ENCODE assay signal across 20 cellular contexts in genomic region chr1:27021347-27022031, GRCh38. TPM values are rescaled to one million over a fixed set of nuclear protein-coding genes. Genes with fewer than 3 reads are reported as not detected.
DNase-seq lines count a peak whose midpoint lies in the region; ATAC-seq and TF ChIP-seq lines count a peak whose summit lies in the region.
"Had no signal": no experiment of that assay in that cellular context is flagged by ENCODE, and none has a peak within 500 bp of the region (broad histone marks: within the 10 kb centered on the region; RNA-seq: fewer than 3 reads in every experiment).

No MANE protein-coding gene starts in this region.

- TF ChIP-seq CTCF in SK-N-SH (IDR thresholded peaks at IDR 0.05) (no peak), WTC11 (IDR thresholded peaks at IDR 0.05) (no peak), hepatocyte (IDR thresholded peaks at IDR 0.05; ENCODE audit: poor library complexity) (no peak), smooth muscle cell (IDR thresholded peaks at IDR 0.05; ENCODE audit: borderline replicate concordance, insufficient read depth, poor library complexity, severe bottlenecking) (no peak), PC-9 (conservative IDR thresholded peaks at IDR 0.05) (no peak)

- H3K27me3 ChIP-seq in SK-N-SH (ENCODE audit: insufficient read depth) (no peaks in the 10 kb centered on the region), hepatocyte (no peaks in the 10 kb centered on the region), smooth muscle cell (ENCODE audit: low read depth) (no peaks in the 10 kb centered on the region), PC-9 (ENCODE audit: insufficient read depth, low read depth) (no peaks in the 10 kb centered on the region)
- H3K27me3 ChIP-seq: adrenal gland had no signal

- 73% methylated on average over 9 of the region's 9 CpGs for WGBS in SK-N-SH (ENCODE audit: low lambda C conversion rate)
- WGBS in hepatocyte (ENCODE audit: low lambda C conversion rate, missing lambda C conversion rate) = 28% methylated on average over 9 of the region's 9 CpGs
- WGBS in smooth muscle cell (ENCODE audit: low lambda C conversion rate) = 26% methylated on average over 9 of the region's 9 CpGs

- H3K27ac Mint-ChIP-seq in WTC11 = peak overlapping the region; percentile 18; the same call in 1 of the 2 replicates
- H3K27ac Mint-ChIP-seq: activated CD8-positive, alpha-beta memory T cell treated with anti-CD3 and anti-CD28 coated beads, Interleukin-2, amount 10 ng/mL, durations not matched to agents 7 days and 5 days; activated T-helper 2 cell treated with anti-CD3 and anti-CD28 coated beads, Interferon-gamma antibody, Interleukin-2, Interleukin-4, amounts not matched to agents 10 μg/mL and 5 μg/mL and 100 μg/mL, durations not matched to agents 14 hours and 24 hours and 36 hours; stimulated activated effector memory CD8-positive, alpha-beta T cell treated with anti-CD3 and anti-CD28 coated beads, Interleukin-12 subunit alpha, Interleukin-12 subunit beta, amount 100 ng/mL, for 72 hours had no signal

- H3K27ac ChIP-seq in SK-N-SH (ENCODE audit: low read depth in 2 of 2, low read length in 1 of 2) = no peak overlapping the region
- peak overlapping the region; percentile 60 for H3K27ac ChIP-seq in hepatocyte
- H3K27ac ChIP-seq in smooth muscle cell (ENCODE audit: low read depth) = peak overlapping the region; percentile 45
- no peak overlapping the region for H3K27ac ChIP-seq in PC-9
- H3K27ac ChIP-seq: adrenal gland had no signal

- H3K9me3 ChIP-seq in SK-N-SH (no peaks in the 10 kb centered on the region), hepatocyte (ENCODE audit: low read depth) (no peaks in the 10 kb centered on the region), smooth muscle cell (replicated peaks; ENCODE audit: low read depth) (no peaks in the 10 kb centered on the region), PC-9 (ENCODE audit: insufficient read depth, low read depth) (no peaks in the 10 kb centered on the region)
- H3K9me3 ChIP-seq: adrenal gland, thoracic aorta had no signal

- H3K4me1 Mint-ChIP-seq in WTC11 = peaks cover 23% of the 10 kb centered on the region
- H3K4me1 Mint-ChIP-seq: stimulated activated effector memory CD8-positive, alpha-beta T cell treated with anti-CD3 and anti-CD28 coated beads, Interleukin-12 subunit alpha, Interleukin-12 subunit beta, amount 100 ng/mL, for 72 hours had no signal

- H3K36me3 ChIP-seq in SK-N-SH (replicated peaks in 1 of 2; ENCODE audit: control insufficient read depth in 1 of 2, insufficient read depth in 2 of 2, low read length in 1 of 2) (no peaks in the 10 kb centered on the region), hepatocyte (replicated peaks; ENCODE audit: insufficient read depth, low read depth) (no peaks in the 10 kb centered on the region), smooth muscle cell (ENCODE audit: low read depth) (no peaks in the 10 kb centered on the region), PC-9 (ENCODE audit: low read depth) (no peaks in the 10 kb centered on the region)
- H3K36me3 ChIP-seq: adrenal gland, thoracic aorta had no signal

- intact Hi-C loops in PC-9 (cut with micrococcal nuclease; ENCODE audit: unreplicated experiment) = no loop called here

- POLR2A ChIA-PET in SK-N-SH (lab: Yijun Ruan, JAX) (no interaction called here), WTC11 (lab: Charles Lee) (interaction anchor here (0.6 to 1.7 kb wide), 4 partner anchors 9 to 22 kb away, joined by 3 to 7 read pairs (median 3); partner anchors contain the start of gene TENT5B), PC-9 (lab: Charles Lee; ENCODE audit: unreplicated experiment) (no interaction called here)

- H3K4me3 ChIP-seq in SK-N-SH (ENCODE audit: low read depth in 2 of 2, low read length in 1 of 2) (no peak overlapping the region), hepatocyte (no peak overlapping the region), smooth muscle cell (no peak overlapping the region), PC-9 (no peak overlapping the region)
- H3K4me3 ChIP-seq: adrenal gland, thoracic aorta had no signal

- H3K4me1 ChIP-seq in SK-N-SH (ENCODE audit: control insufficient read depth in 1 of 2, insufficient read depth in 2 of 2, low read depth in 1 of 2, low read length in 1 of 2) = no peaks in the 10 kb centered on the region
- peaks cover 6% of the 10 kb centered on the region for H3K4me1 ChIP-seq in hepatocyte (ENCODE audit: insufficient read depth)
- H3K4me1 ChIP-seq in smooth muscle cell (ENCODE audit: low read depth) = peaks cover 9% of the 10 kb centered on the region
- peaks cover 12% of the 10 kb centered on the region; the same call in 1 of the 2 replicates for H3K4me1 ChIP-seq in PC-9 (replicated peaks; ENCODE audit: insufficient read depth)
- H3K4me1 ChIP-seq: adrenal gland had no signal

- BruUV-seq in PC-9 (replicated peaks; lab: Mats Ljungman, UMichigan) = no TSS peak

- H3K9ac ChIP-seq in SK-N-SH = no peak overlapping the region
- H3K9ac ChIP-seq in smooth muscle cell (ENCODE audit: low read depth) = no peak overlapping the region

- peaks cover 3% of the 10 kb centered on the region; the same call in 1 of the 2 replicates for H3K27me3 Mint-ChIP-seq in WTC11 (ENCODE audit: low read depth)

- H2AFZ ChIP-seq in SK-N-SH (ENCODE audit: low read depth) (peak overlapping the region; percentile 11; the same call in 1 of the 2 replicates), hepatocyte (peak overlapping the region; percentile 38), smooth muscle cell (ENCODE audit: low read depth) (peak overlapping the region; percentile 64), PC-9 (no peak overlapping the region)

- H3K4me3 Mint-ChIP-seq in WTC11 = no peak overlapping the region
- H3K4me3 Mint-ChIP-seq: activated CD8-positive, alpha-beta memory T cell treated with anti-CD3 and anti-CD28 coated beads, Interleukin-2, amount 10 ng/mL, durations not matched to agents 7 days and 5 days; stimulated activated effector memory CD8-positive, alpha-beta T cell treated with anti-CD3 and anti-CD28 coated beads, Interleukin-12 subunit alpha, Interleukin-12 subunit beta, amount 100 ng/mL, for 72 hours had no signal

- CTCF ChIA-PET in SK-N-SH (lab: Yijun Ruan, JAX) (interaction anchor here (2.0 to 2.3 kb wide), 3 partner anchors 23 to 49 kb away, joined by 5 to 11 read pairs (median 8); no protein-coding TSS in a partner anchor), WTC11 (lab: Charles Lee) (interaction anchor here (0.7 to 1.3 kb wide), 4 partner anchors 23 to 76 kb away, joined by 3 to 4 read pairs (median 4); no protein-coding TSS in a partner anchor), PC-9 (lab: Charles Lee) (interaction anchor here (0.5 kb wide), 1 partner anchor 15 kb away, joined by 4 read pairs; no protein-coding TSS in a partner anchor)

- H4K20me1 ChIP-seq in SK-N-SH (ENCODE audit: insufficient read depth) = no peaks in the 10 kb centered on the region
- no peaks in the 10 kb centered on the region for H4K20me1 ChIP-seq in hepatocyte (ENCODE audit: insufficient read depth, poor library complexity, severe bottlenecking)
- H4K20me1 ChIP-seq in smooth muscle cell (ENCODE audit: low read depth) = no peaks in the 10 kb centered on the region
- no peaks in the 10 kb centered on the region for H4K20me1 ChIP-seq in PC-9 (ENCODE audit: insufficient read depth)

- no peaks in the 10 kb centered on the region for H3K36me3 Mint-ChIP-seq in WTC11
- H3K36me3 Mint-ChIP-seq: activated CD8-positive, alpha-beta memory T cell treated with anti-CD3 and anti-CD28 coated beads, Interleukin-2, amount 10 ng/mL, durations not matched to agents 7 days and 5 days; stimulated activated effector memory CD8-positive, alpha-beta T cell treated with anti-CD3 and anti-CD28 coated beads, Interleukin-12 subunit alpha, Interleukin-12 subunit beta, amount 100 ng/mL, for 72 hours had no signal

- DNase-seq in SK-N-SH (no peak), WTC11 (ENCODE audit: low spot score) (no peak), hepatocyte (ENCODE audit: low spot score) (no peak), smooth muscle cell (lab: John Stamatoyannopoulos, UW; ENCODE audit: unreplicated experiment) (no peak), PC-9 (no peak)
- DNase-seq in stimulated activated CD4-positive, alpha-beta T cell treated with anti-CD3 and anti-CD28 coated beads, Interleukin-1b, Interleukin-23, amount 100 ng/mL, for 48 hours = no peak
- DNase-seq: activated CD8-positive, alpha-beta memory T cell treated with anti-CD3 and anti-CD28 coated beads, Interleukin-2, amount 10 ng/mL, durations not matched to agents 7 days and 5 days; adrenal gland; caudate nucleus; hippocampal formation; midbrain; MM.1S; NCI-H2081 treated with DMSO at 0.1 percent for 48 hours; NCI-H526; T1000 had no signal

- H3K79me2 ChIP-seq in SK-N-SH (ENCODE audit: insufficient read depth) (no peaks in the 10 kb centered on the region), hepatocyte (no peaks in the 10 kb centered on the region), smooth muscle cell (ENCODE audit: low read depth) (no peaks in the 10 kb centered on the region), PC-9 (ENCODE audit: low read depth) (no peaks in the 10 kb centered on the region)

- no peak for TF ChIP-seq EP300 in SK-N-SH (IDR thresholded peaks at IDR 0.05; ENCODE audit: borderline replicate concordance in 1 of 2, low read depth in 1 of 2, low read length in 1 of 2)

- no peaks in the 10 kb centered on the region for H3K9me3 Mint-ChIP-seq in WTC11
- H3K9me3 Mint-ChIP-seq: activated T-helper 2 cell treated with anti-CD3 and anti-CD28 coated beads, Interferon-gamma antibody, Interleukin-2, Interleukin-4, amounts not matched to agents 10 μg/mL and 5 μg/mL and 100 μg/mL, durations not matched to agents 14 hours and 24 hours and 36 hours; stimulated activated effector memory CD8-positive, alpha-beta T cell treated with anti-CD3 and anti-CD28 coated beads, Interleukin-12 subunit alpha, Interleukin-12 subunit beta, amount 100 ng/mL, for 72 hours had no signal

- H3K4me2 ChIP-seq in SK-N-SH (no peak overlapping the region), hepatocyte (no peak overlapping the region), smooth muscle cell (peak overlapping the region; percentile 73), PC-9 (no peak overlapping the region)

- no peaks in the 10 kb centered on the region for H3K9me2 ChIP-seq in SK-N-SH
- H3K9me2 ChIP-seq in hepatocyte (replicated peaks; ENCODE audit: insufficient read depth) = no peaks in the 10 kb centered on the region
- no peaks in the 10 kb centered on the region for H3K9me2 ChIP-seq in PC-9 (ENCODE audit: insufficient read depth)

- no peak for ATAC-seq in SK-N-SH treated with all-trans-retinoic acid at 6 μM for 48 hours
- peak; percentile 57; the same call in 1 of the 2 replicates for ATAC-seq in WTC11
- no peak for ATAC-seq in HG03025 (IDR thresholded peaks at IDR 0.05; ENCODE audit: low FRiP score, unreplicated experiment)
- ATAC-seq: activated CD8-positive, alpha-beta memory T cell treated with anti-CD3 and anti-CD28 coated beads, Interleukin-2, amount 10 ng/mL, durations not matched to agents 7 days and 5 days; stimulated activated effector memory CD8-positive, alpha-beta T cell treated with anti-CD3 and anti-CD28 coated beads, Interleukin-12 subunit alpha, Interleukin-12 subunit beta, amount 100 ng/mL, for 72 hours had no signal

- H3F3A ChIP-seq in SK-N-SH (replicated peaks; ENCODE audit: insufficient read depth) (no peaks in the 10 kb centered on the region), smooth muscle cell (ENCODE audit: low read depth) (peaks cover 16% of the 10 kb centered on the region), PC-9 (ENCODE audit: insufficient read depth, low read depth) (peaks cover 15% of the 10 kb centered on the region)

- TF ChIP-seq RAD21 in SK-N-SH (IDR thresholded peaks at IDR 0.05; ENCODE audit: low read length) = no peak

RNA-seq across cellular contexts. Expression of gene TENT5B, which starts 8.8 kb away (rescaled TPM):
- polyA plus RNA-seq in SK-N-SH (2012; rRNA removed) = 0.78 and 1.2 TPM in 2 replicates
- polyA plus RNA-seq in SK-N-SH (2012; cell fraction: cytosol; rRNA removed) = 0.71 and 1.2 TPM in 2 replicates
- polyA plus RNA-seq in SK-N-SH (2012; cell fraction: nucleus; rRNA removed) = 0.63 and 0.79 TPM in 2 replicates
- 104 to 124 TPM (median 119 TPM) in 3 replicates for total RNA-seq in WTC11 (2021)
- 21.0 and 26.0 TPM in 2 replicates for total RNA-seq in hepatocyte
- 56.0 and 60.7 TPM in 2 replicates for polyA plus RNA-seq in hepatocyte
- total RNA-seq in smooth muscle cell = 8.5 and 11.0 TPM in 2 replicates
- 12.7 and 24.8 TPM in 2 replicates for polyA plus RNA-seq in smooth muscle cell
- total RNA-seq in PC-9 (2021) = 3.6 and 4.9 TPM in 2 replicates
- total RNA-seq: activated CD8-positive, alpha-beta memory T cell treated with anti-CD3 and anti-CD28 coated beads, Interleukin-2, amount 10 ng/mL, durations not matched to agents 7 days and 5 days; activated T-helper 2 cell treated with anti-CD3 and anti-CD28 coated beads, Interferon-gamma antibody, Interleukin-2, Interleukin-4, amounts not matched to agents 10 μg/mL and 5 μg/mL and 100 μg/mL, durations not matched to agents 14 hours and 24 hours and 36 hours had no signal

RNA-seq across cellular contexts. Expression of gene TRNP1, which starts 28.0 kb away (rescaled TPM):
- polyA plus RNA-seq in SK-N-SH (2012; rRNA removed) (8.8 and 11.6 TPM in 2 replicates), hepatocyte (137 and 145 TPM in 2 replicates), smooth muscle cell (18.6 and 19.9 TPM in 2 replicates)
- polyA plus RNA-seq in SK-N-SH (2012; cell fraction: cytosol; rRNA removed) = 8.5 and 11.5 TPM in 2 replicates
- 5.7 and 6.1 TPM in 2 replicates for polyA plus RNA-seq in SK-N-SH (2012; cell fraction: nucleus; rRNA removed)
- total RNA-seq in WTC11 (2021) (37.6 to 51.4 TPM (median 49.4 TPM) in 3 replicates), hepatocyte (67.4 and 92.5 TPM in 2 replicates), smooth muscle cell (4.4 and 14.1 TPM in 2 replicates), PC-9 (2021) (7.4 and 7.9 TPM in 2 replicates)

Comparison
In these comparisons a context has a peak if more than half of its experiments do, and no peak if none do; other contexts are left out.
1. H3K27ac ChIP-seq: peak in hepatocyte (single experiment) and smooth muscle cell (single experiment); none in SK-N-SH (0 of 2) and PC-9 (single experiment).
2. Of the 6 proteins assayed by ChIP-seq in both WTC11 and SK-N-SH: peak only in WTC11: MAX, USF1 and USF2; only in SK-N-SH: none; in both: none; in neither: 3.